Comparison of ENCODE assay signal across 2 cellular contexts in the genomic region with DNA sequence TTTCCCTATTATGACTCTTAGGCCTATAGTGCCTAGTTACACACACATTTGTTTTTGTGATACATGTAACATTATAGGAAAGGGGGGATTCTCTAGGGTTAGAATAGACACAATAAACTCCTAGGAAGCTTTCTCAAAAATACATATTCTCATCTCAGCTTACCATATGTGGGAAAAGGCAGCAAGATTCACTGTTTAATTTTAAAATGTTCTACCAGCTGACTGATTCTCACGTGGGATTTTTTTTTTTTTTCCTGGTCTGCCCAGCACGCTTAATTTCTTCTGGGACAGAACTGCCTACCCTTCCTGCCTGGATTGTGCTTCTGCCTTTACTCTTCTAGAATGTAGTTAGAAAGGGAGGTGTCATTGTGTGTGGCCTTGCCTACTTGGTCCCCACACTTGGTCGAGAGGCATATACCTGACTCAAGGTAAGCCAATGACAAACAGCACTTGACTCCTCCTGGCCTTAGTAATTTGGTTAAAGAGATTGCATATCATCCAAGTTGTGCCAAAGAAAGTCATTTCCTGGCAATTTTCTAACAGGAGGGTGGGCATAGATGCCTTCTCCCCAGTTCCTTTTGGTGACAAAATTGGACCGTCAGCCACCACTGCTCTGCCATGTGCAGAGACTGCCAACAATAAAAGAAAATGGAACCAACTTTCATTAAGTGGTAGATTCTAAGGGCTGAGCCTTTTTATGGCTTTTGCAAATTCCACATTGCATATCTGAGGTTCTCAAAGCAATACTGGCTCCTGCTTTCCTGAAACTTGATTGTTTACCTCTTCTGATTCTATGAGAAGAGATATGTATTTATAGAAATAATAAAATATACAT.
TF ChIP-seq lines count a peak whose summit lies in the region.

No MANE protein-coding gene starts in this region.

TF ChIP-seq in IMR-90, 13 proteins besides CTCF, POLR2A, EP300 and RAD21:
- TF ChIP-seq MXI1 (IDR thresholded peaks at IDR 0.05; ENCODE audit: borderline replicate concordance, low read depth, low read length) (no peak), RFX5 (IDR thresholded peaks at IDR 0.05; ENCODE audit: low read depth, low read length) (no peak), CEBPB (IDR thresholded peaks at IDR 0.05; ENCODE audit: low read depth, low read length) (no peak), BHLHE40 (IDR thresholded peaks at IDR 0.05; ENCODE audit: low read depth, low read length) (no peak), MAZ (IDR thresholded peaks at IDR 0.05; ENCODE audit: borderline replicate concordance, low read depth, low read length) (no peak), RCOR1 (IDR thresholded peaks at IDR 0.05; ENCODE audit: insufficient replicate concordance, low read length) (no peak), FOS (IDR thresholded peaks at IDR 0.05; ENCODE audit: low read depth, low read length) (no peak), SMC3 (IDR thresholded peaks at IDR 0.05; ENCODE audit: low read depth, low read length) (no peak; the same call in 1 of the 2 replicates), CHD1 (IDR thresholded peaks at IDR 0.05; ENCODE audit: low read depth, low read length) (no peak), NFE2L2 (IDR thresholded peaks at IDR 0.05; ENCODE audit: low read depth, low read length) (no peak), MAFK (IDR thresholded peaks at IDR 0.05; ENCODE audit: low read depth, low read length) (no peak)
- TF ChIP-seq, protein P1, sequence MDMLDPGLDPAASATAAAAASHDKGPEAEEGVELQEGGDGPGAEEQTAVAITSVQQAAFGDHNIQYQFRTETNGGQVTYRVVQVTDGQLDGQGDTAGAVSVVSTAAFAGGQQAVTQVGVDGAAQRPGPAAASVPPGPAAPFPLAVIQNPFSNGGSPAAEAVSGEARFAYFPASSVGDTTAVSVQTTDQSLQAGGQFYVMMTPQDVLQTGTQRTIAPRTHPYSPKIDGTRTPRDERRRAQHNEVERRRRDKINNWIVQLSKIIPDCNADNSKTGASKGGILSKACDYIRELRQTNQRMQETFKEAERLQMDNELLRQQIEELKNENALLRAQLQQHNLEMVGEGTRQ (IDR thresholded peaks at IDR 0.05; ENCODE audit: low read depth, low read length): no peak
- TF ChIP-seq, protein P2, sequence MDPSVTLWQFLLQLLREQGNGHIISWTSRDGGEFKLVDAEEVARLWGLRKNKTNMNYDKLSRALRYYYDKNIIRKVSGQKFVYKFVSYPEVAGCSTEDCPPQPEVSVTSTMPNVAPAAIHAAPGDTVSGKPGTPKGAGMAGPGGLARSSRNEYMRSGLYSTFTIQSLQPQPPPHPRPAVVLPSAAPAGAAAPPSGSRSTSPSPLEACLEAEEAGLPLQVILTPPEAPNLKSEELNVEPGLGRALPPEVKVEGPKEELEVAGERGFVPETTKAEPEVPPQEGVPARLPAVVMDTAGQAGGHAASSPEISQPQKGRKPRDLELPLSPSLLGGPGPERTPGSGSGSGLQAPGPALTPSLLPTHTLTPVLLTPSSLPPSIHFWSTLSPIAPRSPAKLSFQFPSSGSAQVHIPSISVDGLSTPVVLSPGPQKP (IDR thresholded peaks at IDR 0.05; ENCODE audit: borderline replicate concordance, low read depth, low read length): no peak

TF ChIP-seq in HEK293T, 16 proteins besides CTCF, POLR2A, EP300 and RAD21:
- TF ChIP-seq SUZ12 (IDR thresholded peaks at IDR 0.05): no peak
- no peak for TF ChIP-seq ARNT (IDR thresholded peaks at IDR 0.05)
- TF ChIP-seq FOXM1 (IDR thresholded peaks at IDR 0.05; ENCODE audit: borderline replicate concordance): no peak
- no peak for TF ChIP-seq CTBP1 (IDR thresholded peaks at IDR 0.05; ENCODE audit: borderline replicate concordance)
- TF ChIP-seq FOXA1 (IDR thresholded peaks at IDR 0.05): no peak
- no peak for TF ChIP-seq HDGF (IDR thresholded peaks at IDR 0.05; ENCODE audit: borderline replicate concordance)
- no peak for TF ChIP-seq LEF1 (IDR thresholded peaks at IDR 0.05; ENCODE audit: borderline replicate concordance)
- no peak for TF ChIP-seq TARDBP (IDR thresholded peaks at IDR 0.05)
- no peak for TF ChIP-seq SP1 (IDR thresholded peaks at IDR 0.05)
- no peak for TF ChIP-seq BHLHE40 (IDR thresholded peaks at IDR 0.05; ENCODE audit: borderline replicate concordance)
- no peak for TF ChIP-seq ELF4 (IDR thresholded peaks at IDR 0.05)
- no peak for TF ChIP-seq ZNF384 (IDR thresholded peaks at IDR 0.05)
- TF ChIP-seq NFRKB (IDR thresholded peaks at IDR 0.05): no peak
- TF ChIP-seq, protein P3, sequence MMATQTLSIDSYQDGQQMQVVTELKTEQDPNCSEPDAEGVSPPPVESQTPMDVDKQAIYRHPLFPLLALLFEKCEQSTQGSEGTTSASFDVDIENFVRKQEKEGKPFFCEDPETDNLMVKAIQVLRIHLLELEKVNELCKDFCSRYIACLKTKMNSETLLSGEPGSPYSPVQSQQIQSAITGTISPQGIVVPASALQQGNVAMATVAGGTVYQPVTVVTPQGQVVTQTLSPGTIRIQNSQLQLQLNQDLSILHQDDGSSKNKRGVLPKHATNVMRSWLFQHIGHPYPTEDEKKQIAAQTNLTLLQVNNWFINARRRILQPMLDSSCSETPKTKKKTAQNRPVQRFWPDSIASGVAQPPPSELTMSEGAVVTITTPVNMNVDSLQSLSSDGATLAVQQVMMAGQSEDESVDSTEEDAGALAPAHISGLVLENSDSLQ (IDR thresholded peaks at IDR 0.05): no peak
- TF ChIP-seq FOXK2 (IDR thresholded peaks at IDR 0.05): no peak
- no peak for TF ChIP-seq L3MBTL2 (conservative IDR thresholded peaks at IDR 0.05)
